ENCODE assay signal across 21 cellular contexts in the genomic region with DNA sequence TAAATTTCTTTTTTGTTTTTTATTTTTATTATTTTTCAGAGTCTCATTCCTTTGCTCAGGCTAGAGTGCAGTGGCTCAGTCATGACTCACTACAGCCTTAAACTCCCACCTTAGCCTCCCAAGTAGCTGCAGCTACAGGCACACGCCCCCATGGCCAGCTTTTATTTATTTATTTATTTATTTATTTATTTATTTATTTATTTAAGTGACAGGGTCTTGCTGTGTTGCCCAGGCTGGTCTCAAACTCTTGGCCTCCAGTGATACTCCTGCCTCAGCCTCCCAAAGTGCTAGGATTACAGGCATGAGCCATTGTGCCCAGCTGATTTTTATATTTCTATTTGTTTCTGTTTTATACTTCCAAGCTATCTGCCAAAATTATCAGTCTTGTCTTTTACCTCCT.
"Had no signal": no experiment of that assay in that cellular context is flagged by ENCODE, and none has a peak within 500 bp of the region (broad histone marks: within the 10 kb centered on the region; RNA-seq: fewer than 3 reads in every experiment).

No MANE protein-coding gene starts in this region.

- H3K27ac ChIP-seq: SJSA1, SK-N-MC had no signal

- H3K27me3 ChIP-seq: SJSA1 had no signal

- H3K4me3 ChIP-seq: SJSA1, SK-N-MC had no signal

- H3K9me3 ChIP-seq: SJSA1 had no signal

- DNase-seq: Karpas-422, KG1, MM.1S, NCI-H1092 treated with DMSO at 0.1 percent for 48 hours, NCI-H1417, NCI-H1436 treated with DMSO at 0.1 percent for 48 hours, NCI-H1694, NCI-H187 treated with DMSO at 0.1 percent for 48 hours, NCI-H2081, NCI-H2107, NCI-H226, NCI-H446, NCI-H510A, NCI-H524 treated with DMSO at 0.1 percent for 48 hours, NCI-H69, NCI-H774, Right ventricle myocardium superior, RPMI8226, SIG-M5 had no signal

- H3K36me3 ChIP-seq: SJSA1 had no signal
